ENCODE assay signal across 8 cellular contexts in the genomic region with DNA sequence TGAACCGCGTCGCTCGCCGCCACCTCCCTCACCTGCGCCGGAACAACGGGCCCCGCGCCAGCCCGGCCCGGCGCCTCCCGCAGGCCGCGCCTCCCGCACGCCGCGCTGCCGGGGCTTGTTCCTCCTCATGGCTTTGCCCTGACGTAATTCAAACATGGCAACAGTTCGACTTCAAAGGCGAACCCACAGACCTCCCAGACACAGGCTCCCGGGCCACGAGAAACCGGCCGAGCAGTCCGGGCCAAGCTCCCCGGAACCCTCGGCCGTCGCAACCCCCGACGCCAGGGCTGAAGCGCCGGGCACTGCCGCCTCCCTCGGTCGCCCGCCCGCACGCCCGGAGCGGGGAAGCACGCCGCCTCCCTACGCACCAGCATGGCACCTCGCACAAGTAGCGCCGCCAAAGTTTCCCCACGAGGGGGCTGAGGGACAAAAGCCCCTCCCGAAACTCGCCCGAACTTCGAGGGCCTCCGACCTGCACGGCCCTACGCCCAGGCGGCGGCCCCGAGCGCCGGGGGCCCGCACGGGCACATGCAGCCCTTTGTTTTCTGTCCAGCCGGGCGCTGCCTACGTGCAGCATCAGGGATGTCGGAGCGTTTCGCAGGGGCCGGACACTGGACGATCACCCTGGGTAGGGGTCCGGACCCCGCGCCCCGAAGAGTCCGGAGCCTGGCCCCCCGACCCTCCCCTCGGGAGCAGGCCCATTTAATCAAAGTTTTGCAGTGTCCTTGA. TPM values are rescaled to one million over a fixed set of nuclear protein-coding genes. Genes with fewer than 3 reads are reported as not detected.
DNase-seq lines count a peak whose midpoint lies in the region; ATAC-seq and TF ChIP-seq lines count a peak whose summit lies in the region.

No MANE protein-coding gene starts in this region.

- H3K79me2 ChIP-seq in PC-9 (ENCODE audit: low read depth): peaks cover 66% of the 10 kb centered on the region

- H3K36me3 Mint-ChIP-seq in activated T-helper 1 cell treated with anti-CD3 and anti-CD28 coated beads, Interleukin-12 subunit alpha, Interleukin-12 subunit beta, Interleukin-2, Interleukin-4 antibody, amounts not matched to agents 30 ng/mL and 10 ng/mL and 1 ng/mL, durations not matched to agents 14 hours and 24 hours and 36 hours (ENCODE audit: low read depth): peaks cover 15% of the 10 kb centered on the region
- peaks cover 12% of the 10 kb centered on the region for H3K36me3 Mint-ChIP-seq in nephron progenitor cell (ENCODE audit: low read depth)
- peaks cover 40% of the 10 kb centered on the region for H3K36me3 Mint-ChIP-seq in stimulated activated naive CD8-positive, alpha-beta T cell treated with anti-CD3 and anti-CD28 coated beads, Interleukin-15, Interleukin-2, amounts not matched to agents 100 ng/mL and 50 ng/mL, for 24 hours (ENCODE audit: low read depth)

- ATAC-seq in GM18907 (IDR thresholded peaks at IDR 0.05; ENCODE audit: unreplicated experiment) (peak; percentile 35), HG03439 (IDR thresholded peaks at IDR 0.05; ENCODE audit: unreplicated experiment) (peak; percentile 24)

- intact Hi-C loops in PC-9 (cut with micrococcal nuclease; ENCODE audit: unreplicated experiment): loop anchor here (5.0 to 10.0 kb wide), 3 partner anchors 319 to 1571 kb away; partner anchors contain the start of genes ETFBKMT and PKP2
- intact Hi-C loops in activated T-helper 1 cell treated with anti-CD3 and anti-CD28 coated beads, Interleukin-12 subunit alpha, Interleukin-12 subunit beta, Interleukin-2, Interleukin-4 antibody, amounts not matched to agents 30 ng/mL and 10 ng/mL and 1 ng/mL, durations not matched to agents 14 hours and 24 hours and 36 hours (cut with micrococcal nuclease): loop anchor here (2.0 to 10.0 kb wide), 5 partner anchors 571 to 1943 kb away; partner anchors contain the start of gene ERGIC2

- peaks cover 43% of the 10 kb centered on the region for H3K4me1 ChIP-seq in PC-9 (replicated peaks; ENCODE audit: insufficient read depth)

- peak overlapping the region; percentile 92 for H3K27ac Mint-ChIP-seq in activated T-helper 1 cell treated with anti-CD3 and anti-CD28 coated beads, Interleukin-12 subunit alpha, Interleukin-12 subunit beta, Interleukin-2, Interleukin-4 antibody, amounts not matched to agents 30 ng/mL and 10 ng/mL and 1 ng/mL, durations not matched to agents 14 hours and 24 hours and 36 hours
- H3K27ac Mint-ChIP-seq in nephron progenitor cell: peak overlapping the region; percentile 100
- peak overlapping the region; percentile 99 for H3K27ac Mint-ChIP-seq in stimulated activated naive CD8-positive, alpha-beta T cell treated with anti-CD3 and anti-CD28 coated beads, Interleukin-15, Interleukin-2, amounts not matched to agents 100 ng/mL and 50 ng/mL, for 24 hours

- peaks cover 7% of the 10 kb centered on the region for H3K27me3 Mint-ChIP-seq in activated T-helper 1 cell treated with anti-CD3 and anti-CD28 coated beads, Interleukin-12 subunit alpha, Interleukin-12 subunit beta, Interleukin-2, Interleukin-4 antibody, amounts not matched to agents 30 ng/mL and 10 ng/mL and 1 ng/mL, durations not matched to agents 14 hours and 24 hours and 36 hours (ENCODE audit: insufficient read depth)
- no peaks in the 10 kb centered on the region for H3K27me3 Mint-ChIP-seq in nephron progenitor cell (ENCODE audit: low read depth, poor library complexity)
- no peaks in the 10 kb centered on the region for H3K27me3 Mint-ChIP-seq in stimulated activated naive CD8-positive, alpha-beta T cell treated with anti-CD3 and anti-CD28 coated beads, Interleukin-15, Interleukin-2, amounts not matched to agents 100 ng/mL and 50 ng/mL, for 24 hours

- H3K4me2 ChIP-seq in PC-9: peak overlapping the region; percentile 82

- no peaks in the 10 kb centered on the region for H3K9me3 ChIP-seq in PC-9 (ENCODE audit: insufficient read depth, low read depth)

- no peaks in the 10 kb centered on the region for H3K9me3 Mint-ChIP-seq in activated T-helper 1 cell treated with anti-CD3 and anti-CD28 coated beads, Interleukin-12 subunit alpha, Interleukin-12 subunit beta, Interleukin-2, Interleukin-4 antibody, amounts not matched to agents 30 ng/mL and 10 ng/mL and 1 ng/mL, durations not matched to agents 14 hours and 24 hours and 36 hours
- no peaks in the 10 kb centered on the region for H3K9me3 Mint-ChIP-seq in nephron progenitor cell
- H3K9me3 Mint-ChIP-seq in stimulated activated naive CD8-positive, alpha-beta T cell treated with anti-CD3 and anti-CD28 coated beads, Interleukin-15, Interleukin-2, amounts not matched to agents 100 ng/mL and 50 ng/mL, for 24 hours: no peaks in the 10 kb centered on the region

- H2AFZ ChIP-seq in PC-9: peak overlapping the region; percentile 75

- peak overlapping the region; percentile 84 for H3K27ac ChIP-seq in PC-9

- peak overlapping the region; percentile 91 for H3K4me3 ChIP-seq in PC-9

- no peaks in the 10 kb centered on the region for H3K27me3 ChIP-seq in PC-9 (ENCODE audit: insufficient read depth, low read depth)

- peaks cover 11% of the 10 kb centered on the region; the same call in 1 of the 2 replicates for H3K36me3 ChIP-seq in PC-9 (ENCODE audit: low read depth)

- peak overlapping the region; percentile 97 for H3K4me3 Mint-ChIP-seq in activated T-helper 1 cell treated with anti-CD3 and anti-CD28 coated beads, Interleukin-12 subunit alpha, Interleukin-12 subunit beta, Interleukin-2, Interleukin-4 antibody, amounts not matched to agents 30 ng/mL and 10 ng/mL and 1 ng/mL, durations not matched to agents 14 hours and 24 hours and 36 hours
- H3K4me3 Mint-ChIP-seq in nephron progenitor cell: peak overlapping the region; percentile 100
- H3K4me3 Mint-ChIP-seq in stimulated activated naive CD8-positive, alpha-beta T cell treated with anti-CD3 and anti-CD28 coated beads, Interleukin-15, Interleukin-2, amounts not matched to agents 100 ng/mL and 50 ng/mL, for 24 hours: peak overlapping the region; percentile 98

- CTCF ChIA-PET in PC-9 (lab: Charles Lee): no interaction called here

- peaks cover 34% of the 10 kb centered on the region for H4K20me1 ChIP-seq in PC-9 (ENCODE audit: insufficient read depth)

- no TSS peak for BruUV-seq in PC-9 (replicated peaks; lab: Mats Ljungman, UMichigan)

- POLR2A ChIA-PET in PC-9 (lab: Charles Lee; ENCODE audit: unreplicated experiment): interaction anchor here (0.8 kb wide), 1 partner anchor 34 kb away, joined by 10 read pairs; no protein-coding TSS in a partner anchor

- TF ChIP-seq CTCF in PC-9 (conservative IDR thresholded peaks at IDR 0.05) (no peak), nephron progenitor cell (IDR thresholded peaks at IDR 0.05) (no peak)

- peaks cover 12% of the 10 kb centered on the region; the same call in 1 of the 2 replicates for H3F3A ChIP-seq in PC-9 (ENCODE audit: insufficient read depth, low read depth)

- DNase-seq in Ammon's horn (ENCODE audit: low spot score): peak; percentile 43
- peak; percentile 69 to 84 for DNase-seq in PC-9
- peak; percentile 75 for DNase-seq in activated T-helper 1 cell treated with anti-CD3 and anti-CD28 coated beads, Interleukin-12 subunit alpha, Interleukin-12 subunit beta, Interleukin-2, Interleukin-4 antibody, amounts not matched to agents 30 ng/mL and 10 ng/mL and 1 ng/mL, durations not matched to agents 14 hours and 24 hours and 36 hours (ENCODE audit: low spot score)
- DNase-seq in fibroblast of peridontal ligament (ENCODE audit: extremely low read depth): peak; percentile 68
- peak; percentile 63 for DNase-seq in nephron progenitor cell

- peaks cover 59% of the 10 kb centered on the region for H3K4me1 Mint-ChIP-seq in activated T-helper 1 cell treated with anti-CD3 and anti-CD28 coated beads, Interleukin-12 subunit alpha, Interleukin-12 subunit beta, Interleukin-2, Interleukin-4 antibody, amounts not matched to agents 30 ng/mL and 10 ng/mL and 1 ng/mL, durations not matched to agents 14 hours and 24 hours and 36 hours (ENCODE audit: low read depth)
- H3K4me1 Mint-ChIP-seq in nephron progenitor cell: peaks cover 54% of the 10 kb centered on the region
- peaks cover 53% of the 10 kb centered on the region for H3K4me1 Mint-ChIP-seq in stimulated activated naive CD8-positive, alpha-beta T cell treated with anti-CD3 and anti-CD28 coated beads, Interleukin-15, Interleukin-2, amounts not matched to agents 100 ng/mL and 50 ng/mL, for 24 hours (ENCODE audit: low read depth)

- 0 out of 2 replicates have a peak, but pooled peaks cover 6% of the 10 kb centered on the region for H3K9me2 ChIP-seq in PC-9 (ENCODE audit: insufficient read depth)

RNA-seq across cellular contexts. Expression of gene SINHCAF, which starts 1.7 kb away (rescaled TPM):
- total RNA-seq in PC-9 (2021): 146 and 152 TPM in 2 replicates
- 270 and 276 TPM in 2 replicates for total RNA-seq in activated T-helper 1 cell treated with anti-CD3 and anti-CD28 coated beads, Interleukin-12 subunit alpha, Interleukin-12 subunit beta, Interleukin-2, Interleukin-4 antibody, amounts not matched to agents 30 ng/mL and 10 ng/mL and 1 ng/mL, durations not matched to agents 14 hours and 24 hours and 36 hours

Comparison
In these comparisons a context has a peak if more than half of its experiments do, and no peak if none do; other contexts are left out.
1. Peak in every context shown above with its lines: DNase-seq, ATAC-seq, H3K4me3 ChIP-seq and H3K27ac ChIP-seq.